ENCODE assay signal across 23 cellular contexts in the genomic region with DNA sequence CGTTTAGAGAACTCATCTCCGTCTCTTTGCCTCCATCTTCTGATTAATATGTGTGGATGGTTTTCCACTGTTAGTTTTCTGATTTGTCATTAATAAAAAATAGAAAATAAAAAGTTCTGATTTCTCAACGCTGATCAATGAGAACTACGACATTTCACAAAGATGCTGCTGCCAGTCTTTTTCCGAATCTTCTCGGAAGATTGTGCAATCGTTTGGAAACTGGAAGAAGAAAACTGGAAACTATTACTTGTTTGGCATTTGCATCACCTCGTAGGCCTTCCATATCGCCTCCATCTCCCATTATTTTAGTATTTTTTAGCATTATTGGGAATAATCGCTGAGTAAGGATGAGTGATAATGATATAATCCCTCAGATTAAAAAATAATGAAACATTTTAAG.
DNase-seq lines count a peak whose midpoint lies in the region; ATAC-seq and TF ChIP-seq lines count a peak whose summit lies in the region.
"Had no signal": no experiment of that assay in that cellular context is flagged by ENCODE, and none has a peak within 500 bp of the region (broad histone marks: within the 10 kb centered on the region; RNA-seq: fewer than 3 reads in every experiment).

No MANE protein-coding gene starts in this region.

- in situ Hi-C loops in GM23248 (cut with MboI), result no loop called here

- no peaks in the 10 kb centered on the region for H3K9me3 ChIP-seq in GM23248 (ENCODE audit: low read depth)
- no peaks in the 10 kb centered on the region for H3K9me3 ChIP-seq in adipocyte (ENCODE audit: control insufficient read depth, low read length)
- H3K9me3 ChIP-seq: BLaER1, HAP-1, SJCRH30 had no signal

- H3K9ac ChIP-seq in GM23248 (no peak overlapping the region), adipocyte (ENCODE audit: low read length) (peak overlapping the region; percentile 18)
- H3K9ac ChIP-seq: BLaER1 had no signal

- H4K20me1 ChIP-seq in GM23248 (ENCODE audit: insufficient read depth), result no peaks in the 10 kb centered on the region
- H4K20me1 ChIP-seq: BLaER1 had no signal

- H3K79me2 ChIP-seq in GM23248 (ENCODE audit: insufficient read depth), result no peaks in the 10 kb centered on the region

- 20 to 29% methylated on average over 10 of the region's 10 CpGs for WGBS in GM23248 (ENCODE audit: low coverage in 1 of 2, low lambda C conversion rate in 2 of 2, missing lambda C conversion rate in 2 of 2), 2 experiments

- DNase-seq in GM23248 (peak; percentile 46), adipocyte (ENCODE audit: low read depth) (no peak), fibroblast of the aortic adventitia (ENCODE audit: low read depth) (peak; percentile 35), stromal cell of bone marrow (ENCODE audit: low read depth) (peak; percentile 37), HUDEP-2 (lab: John Stamatoyannopoulos, UW; ENCODE audit: unreplicated experiment in 76 of 76) (no peak), DMS 273 treated with DMSO at 0.1 percent for 48 hours (lab: John Stamatoyannopoulos, UW) (no peak)
- DNase-seq: CD4-positive, alpha-beta T cell; COR-L47; DND-41; NCI-H1417; NCI-H1694 treated with DMSO at 0.1 percent for 48 hours; NCI-H2081 treated with DMSO at 0.1 percent for 48 hours; NCI-H2171 treated with DMSO at 0.1 percent for 48 hours; NCI-H524 treated with DMSO at 0.1 percent for 48 hours; NCI-H82 had no signal

- no peak overlapping the region for H3K4me2 ChIP-seq in GM23248 (ENCODE audit: unreplicated experiment)
- H3K4me2 ChIP-seq: BLaER1, GM23338 had no signal

- no peaks in the 10 kb centered on the region for H3K36me3 ChIP-seq in GM23248 (ENCODE audit: low read depth)
- no peaks in the 10 kb centered on the region for H3K36me3 ChIP-seq in adipocyte (ENCODE audit: control insufficient read depth, insufficient read depth, low read length, severe bottlenecking)
- H3K36me3 ChIP-seq: BLaER1, HAP-1, MG63, SJCRH30 had no signal

- H3K4me1 ChIP-seq in GM23248 (ENCODE audit: insufficient read depth) (peaks cover 24% of the 10 kb centered on the region), adipocyte (ENCODE audit: control insufficient read depth, insufficient read depth, low read length) (peaks cover 20% of the 10 kb centered on the region)
- H3K4me1 ChIP-seq: BLaER1, HAP-1, SJCRH30 had no signal

- ATAC-seq in HG03139 (IDR thresholded peaks at IDR 0.05; ENCODE audit: unreplicated experiment) (no peak), HG02852 (IDR thresholded peaks at IDR 0.05; ENCODE audit: unreplicated experiment) (no peak)
- ATAC-seq: GM12878, GM23338 had no signal

- no peaks in the 10 kb centered on the region for H3K9me2 ChIP-seq in GM23248 (ENCODE audit: insufficient read depth)

- no peak overlapping the region for H2AFZ ChIP-seq in GM23248
- H2AFZ ChIP-seq: GM23338 had no signal

- H3K27me3 ChIP-seq in GM23248 (replicated peaks; ENCODE audit: insufficient read depth) (no peaks in the 10 kb centered on the region), adipocyte (replicated peaks; ENCODE audit: control insufficient read depth, insufficient read depth, low read length) (no peaks in the 10 kb centered on the region)
- H3K27me3 ChIP-seq: BLaER1, MG63, SJCRH30 had no signal

- H3K27ac ChIP-seq in GM23248, result peak overlapping the region; percentile 81; the same call in 1 of the 2 replicates
- H3K27ac ChIP-seq: BLaER1, SJCRH30 had no signal

- no peak overlapping the region for H3K4me3 ChIP-seq in GM23248
- H3K4me3 ChIP-seq in adipocyte (ENCODE audit: low read length), result no peak overlapping the region
- no peak overlapping the region for H3K4me3 ChIP-seq in fibroblast of the aortic adventitia (ENCODE audit: low read depth, low read length)
- H3K4me3 ChIP-seq: BLaER1, GM12878, GM23338, HAP-1, MG63, SJCRH30 had no signal

- 0 out of 2 replicates have a peak, but pooled peaks cover 9% of the 10 kb centered on the region for H3F3A ChIP-seq in GM23248 (ENCODE audit: insufficient read depth)

- TF ChIP-seq CTCF in fibroblast of the aortic adventitia (IDR thresholded peaks at IDR 0.05; ENCODE audit: insufficient read depth, low read length), result no peak

Comparison
In these comparisons a context has a peak if more than half of its experiments do, and no peak if none do; other contexts are left out.
1. DNase-seq: peak in GM23248 (single experiment), fibroblast of the aortic adventitia (single experiment) and stromal cell of bone marrow (single experiment); none in adipocyte (single experiment), HUDEP-2 (0 of 76) and DMS 273 treated with DMSO at 0.1 percent for 48 hours (single experiment).